33 cellular contexts compared by ENCODE assay signal in the genomic region with DNA sequence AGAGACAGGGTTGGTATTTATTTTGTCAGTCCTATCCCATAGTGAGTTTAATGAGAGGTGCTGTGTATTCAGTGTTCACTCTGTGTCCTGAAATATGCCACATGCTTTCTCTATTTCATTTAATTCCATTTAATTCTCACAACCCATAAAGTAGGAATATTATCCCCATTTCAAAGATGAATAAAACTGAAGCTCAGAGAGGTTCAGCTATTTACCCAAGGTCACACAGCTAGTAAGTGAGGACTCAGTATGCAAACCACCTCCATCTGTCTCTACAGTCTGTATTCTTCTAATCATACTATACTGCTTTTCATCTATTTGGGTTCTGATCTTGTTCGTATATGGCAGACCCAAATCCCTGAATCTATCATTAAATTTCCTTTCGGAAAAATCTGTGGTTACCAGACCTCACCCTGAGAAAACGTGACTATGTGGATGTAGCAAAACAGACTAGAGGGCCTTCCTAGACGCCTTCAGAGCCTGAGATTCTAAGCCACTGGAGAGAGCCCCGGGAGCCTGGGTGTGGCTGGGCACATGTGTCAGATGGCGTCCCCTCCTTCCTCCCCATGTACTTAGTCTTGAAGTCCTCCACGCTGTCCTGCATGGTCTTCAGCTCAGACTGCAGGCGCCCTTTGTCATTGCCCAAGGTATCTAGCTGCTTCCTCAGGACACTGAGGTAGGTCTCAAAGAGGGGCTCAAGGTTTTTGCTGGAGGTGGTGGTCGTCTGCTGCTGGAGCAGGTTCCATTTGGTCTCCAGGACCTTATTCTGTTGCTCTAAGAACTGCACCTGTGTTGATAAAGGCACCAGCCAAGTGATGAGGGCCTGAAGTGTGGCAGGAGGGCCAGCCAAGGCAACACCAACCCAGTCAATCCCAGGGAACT. TPM values are rescaled to one million over a fixed set of nuclear protein-coding genes. Genes with fewer than 3 reads are reported as not detected.
"Had no signal": no experiment of that assay in that cellular context is flagged by ENCODE, and none has a peak within 500 bp of the region (broad histone marks: within the 10 kb centered on the region; RNA-seq: fewer than 3 reads in every experiment).

No MANE protein-coding gene starts in this region.

- ATAC-seq: left colon; left lung; lower lobe of right lung; natural killer cell; right cardiac atrium; sciatic nerve; stimulated activated memory B cell treated with anti-CD40 and anti-IgM and Interleukin-4, amounts not matched to agents 10 μg/mL and 1 μg/mL and 100 μg/mL, for 72 hours; stimulated activated naive CD8-positive, alpha-beta T cell treated with anti-CD3 and anti-CD28 coated beads, Interleukin-15, Interleukin-2, amounts not matched to agents 100 U/mL and 50 U/mL, for 24 hours had no signal

- FAIRE-seq: islet of Langerhans, kidney, small intestine had no signal

- H3K9me3 ChIP-seq: left lung, lower lobe of right lung, ovary, prostate gland, stomach, testis, thyroid gland, transverse colon, uterus had no signal

- H3K4me1 ChIP-seq: prostate gland, testis, transverse colon, uterus had no signal

- H3K4me3 ChIP-seq: left lung, lower lobe of right lung, neural progenitor cell, ovary, prostate gland, stomach, testis, thyroid gland, transverse colon, uterus had no signal

- H3K27ac ChIP-seq: left lung, lower lobe of right lung, neural progenitor cell, ovary, prostate gland, stomach, testis, thyroid gland, transverse colon, uterus had no signal

- DNase-seq: hypothalamus; immature natural killer cell; kidney; left colon; left lung; lower lobe of right lung; mammary epithelial cell; mesenchymal stem cell; naive B cell; natural killer cell; nephron progenitor cell; ovary; retina; right cardiac atrium; small intestine; stimulated activated CD4-positive, alpha-beta T cell treated with anti-CD3 and anti-CD28 coated beads, Interleukin-1b, Interleukin-23, amount 100 ng/mL, for 48 hours; stimulated activated CD4-positive, alpha-beta T cell treated with anti-CD3 and anti-CD28 coated beads, Interleukin-2, amount 100 ng/mL, for 48 hours; stimulated activated CD4-positive, alpha-beta T cell treated with anti-CD3 and anti-CD28 coated beads, Interleukin-4, amount 100 ng/mL, for 4 hours; stimulated activated CD8-positive, alpha-beta memory T cell treated with anti-CD3 and anti-CD28 coated beads, Interleukin-4, amount 100 ng/mL, for 48 hours; stimulated activated naive CD8-positive, alpha-beta T cell treated with anti-CD3 and anti-CD28 coated beads, Interleukin-15, Interleukin-2, amounts not matched to agents 100 U/mL and 50 U/mL, for 24 hours; stomach; testis; thyroid gland; transverse colon; uterus had no signal

- H3K36me3 ChIP-seq: left lung, lower lobe of right lung, neural progenitor cell, ovary, prostate gland, stomach, thyroid gland, transverse colon, uterus had no signal

- H3K9ac ChIP-seq: neural progenitor cell had no signal

- H3K4me2 ChIP-seq: neural progenitor cell had no signal

- H3K27me3 ChIP-seq: neural progenitor cell, ovary, testis, thyroid gland, transverse colon, uterus had no signal

- H2AFZ ChIP-seq: neural progenitor cell had no signal

RNA-seq across cellular contexts. Expression of a gene that starts 2.5 kb away (rescaled TPM):
- total RNA-seq: kidney, left colon, mammary epithelial cell, natural killer cell, omental fat pad, right cardiac atrium, sciatic nerve, transverse colon, uterus had no signal
- polyA plus RNA-seq: immature natural killer cell, mammary epithelial cell, ovary had no signal

RNA-seq across cellular contexts. Expression of a gene that starts 15.5 kb away (rescaled TPM):
- total RNA-seq: kidney, left colon, left lung, liver, lower lobe of right lung, mammary epithelial cell, natural killer cell, omental fat pad, ovary, prostate gland, right cardiac atrium, sciatic nerve, stomach, testis, thyroid gland, transverse colon, ureter, uterus had no signal
- polyA plus RNA-seq: immature natural killer cell, liver, ovary, right cardiac atrium, small intestine had no signal

RNA-seq across cellular contexts. Expression of a gene that starts 22.7 kb away (rescaled TPM):
- total RNA-seq: kidney, left colon, liver, mammary epithelial cell, ovary, prostate gland, right cardiac atrium, sciatic nerve, stomach, thyroid gland, transverse colon, ureter, uterus had no signal
- polyA plus RNA-seq: immature natural killer cell, liver, mammary epithelial cell, ovary had no signal

RNA-seq across cellular contexts. Expression of a gene that starts 34.3 kb away (rescaled TPM):
- total RNA-seq: kidney, left colon, left lung, liver, lower lobe of right lung, mammary epithelial cell, natural killer cell, omental fat pad, ovary, prostate gland, right cardiac atrium, sciatic nerve, stomach, testis, thyroid gland, transverse colon, ureter, uterus had no signal
- polyA plus RNA-seq: immature natural killer cell, liver, mammary epithelial cell, ovary, right cardiac atrium, small intestine, stomach had no signal

RNA-seq across cellular contexts. Expression of a gene that starts 37.4 kb away (rescaled TPM):
- total RNA-seq: kidney, left colon, left lung, liver, lower lobe of right lung, mammary epithelial cell, natural killer cell, right cardiac atrium, sciatic nerve, transverse colon, ureter, uterus had no signal
- polyA plus RNA-seq: mammary epithelial cell, ovary had no signal
